Comparison of ENCODE assay signal across 25 cellular contexts in the genomic region with DNA sequence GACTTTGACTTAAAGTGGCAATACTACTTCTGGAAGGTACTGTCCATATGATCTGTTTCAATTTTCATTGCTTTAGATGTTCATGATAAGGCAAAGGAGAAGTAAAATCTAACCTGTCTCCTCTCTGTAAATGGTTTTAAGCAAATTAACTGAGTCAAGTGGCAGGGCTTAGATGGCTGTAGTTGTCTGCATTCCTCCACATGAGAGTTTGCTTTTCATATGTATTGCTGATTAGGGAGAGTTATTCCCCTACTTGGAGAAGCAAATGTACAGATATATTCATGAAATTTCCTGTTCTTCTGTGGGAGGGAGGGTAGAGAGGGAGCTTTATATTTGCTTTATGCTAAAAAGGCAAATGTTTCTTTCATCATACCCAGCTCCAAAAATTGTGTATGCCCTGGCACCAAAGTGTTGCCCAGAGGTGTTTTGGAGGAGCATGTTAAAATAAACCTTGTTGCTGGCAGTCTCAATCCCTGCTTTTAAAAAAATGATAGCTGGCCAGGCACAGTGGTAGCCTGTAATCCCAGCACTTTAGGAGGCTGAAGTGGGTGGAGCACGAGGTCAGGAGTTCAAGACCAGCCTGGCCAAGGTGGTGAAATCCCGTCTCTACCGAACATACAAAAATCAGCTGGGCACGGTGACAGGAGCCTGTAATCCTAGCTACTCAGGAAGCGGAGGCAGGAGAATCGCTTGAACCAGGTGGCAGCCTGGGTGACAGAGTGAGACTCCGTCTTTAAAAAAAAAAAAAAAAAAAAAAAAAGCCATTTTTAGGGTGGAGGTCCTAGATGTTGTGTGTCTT. TPM values are rescaled to one million over a fixed set of nuclear protein-coding genes. Genes with fewer than 3 reads are reported as not detected.
"Had no signal": no experiment of that assay in that cellular context is flagged by ENCODE, and none has a peak within 500 bp of the region (broad histone marks: within the 10 kb centered on the region; RNA-seq: fewer than 3 reads in every experiment).

No MANE protein-coding gene starts in this region.

- DNase-seq: colonic mucosa; dermis blood vessel endothelial cell; effector CD4-positive, alpha-beta T cell; heart left ventricle; hippocampal formation; left colon; mesenchymal stem cell; naive B cell; occipital lobe; pancreas; spleen; stimulated activated CD4-positive, alpha-beta T cell treated with anti-CD3 and anti-CD28 coated beads, Interleukin-15, amount 100 ng/mL, for 24 hours; stimulated activated CD4-positive, alpha-beta T cell treated with anti-CD3 and anti-CD28 coated beads, Interleukin-1b, Interleukin-23, amount 100 ng/mL, for 48 hours; stimulated activated CD4-positive, alpha-beta T cell treated with anti-CD3 and anti-CD28 coated beads, Interleukin-4, amount 100 ng/mL, for 4 hours; stimulated activated naive B cell treated with anti-CD40 and anti-IgM and Interleukin-4, amounts not matched to agents 10 μg/mL and 1 μg/mL and 100 μg/mL, for 72 hours; stimulated activated naive CD8-positive, alpha-beta T cell treated with anti-CD3 and anti-CD28 coated beads, Interleukin-15, amount 100 ng/mL, for 72 hours; testis had no signal

- H3K27me3 ChIP-seq: colonic mucosa, heart left ventricle, pancreas, spleen, testis, tibial nerve had no signal

- ATAC-seq: esophagus mucosa; left colon; pancreas; sciatic nerve; stimulated activated naive B cell treated with anti-CD40 and anti-IgM and Interleukin-4, amounts not matched to agents 10 μg/mL and 1 μg/mL and 100 μg/mL, for 72 hours; stimulated activated naive CD8-positive, alpha-beta T cell treated with anti-CD3 and anti-CD28 coated beads, Interleukin-15, amount 100 ng/mL, for 72 hours had no signal

- H3K36me3 ChIP-seq: colonic mucosa, pancreas, spleen, tibial nerve had no signal

- H3K27me3 Mint-ChIP-seq: naive B cell; progenitor cell of endocrine pancreas; stimulated activated naive B cell treated with anti-CD40 and anti-IgM and Interleukin-4, amounts not matched to agents 10 μg/mL and 1 μg/mL and 100 μg/mL, for 72 hours had no signal

- FAIRE-seq: frontal cortex, pancreas had no signal

- H3K4me3 Mint-ChIP-seq: naive B cell; nephron; stimulated activated naive B cell treated with anti-CD40 and anti-IgM and Interleukin-4, amounts not matched to agents 10 μg/mL and 1 μg/mL and 100 μg/mL, for 72 hours; stimulated activated naive CD8-positive, alpha-beta T cell treated with anti-CD3 and anti-CD28 coated beads, Interleukin-15, amount 100 ng/mL, for 72 hours had no signal

- H3K9me3 ChIP-seq: colonic mucosa, pancreas, testis, tibial nerve had no signal

- H3K9me3 Mint-ChIP-seq: nephron; stimulated activated naive CD8-positive, alpha-beta T cell treated with anti-CD3 and anti-CD28 coated beads, Interleukin-15, amount 100 ng/mL, for 72 hours had no signal

- H3K4me1 ChIP-seq: colonic mucosa, testis had no signal

- H3K27ac Mint-ChIP-seq: naive B cell; nephron; stimulated activated naive CD8-positive, alpha-beta T cell treated with anti-CD3 and anti-CD28 coated beads, Interleukin-15, amount 100 ng/mL, for 72 hours had no signal

- H3K4me1 Mint-ChIP-seq: stimulated activated naive CD8-positive, alpha-beta T cell treated with anti-CD3 and anti-CD28 coated beads, Interleukin-15, amount 100 ng/mL, for 72 hours had no signal

- H3K27ac ChIP-seq: colonic mucosa, heart left ventricle, pancreas, spleen, testis, tibial nerve had no signal

- H3K4me3 ChIP-seq: colonic mucosa, heart left ventricle, lung, pancreas, spleen, testis, tibial nerve had no signal

RNA-seq across cellular contexts. Expression of gene LRRTM2, which starts 3.5 kb away (rescaled TPM):
- total RNA-seq: progenitor cell of endocrine pancreas, ureter had no signal
